ENCODE assay signal across 7 cellular contexts in genomic region chr19:17162131-17162530, GRCh38. TPM values are rescaled to one million over a fixed set of nuclear protein-coding genes. Genes with fewer than 3 reads are reported as not detected.
DNase-seq lines count a peak whose midpoint lies in the region; ATAC-seq and TF ChIP-seq lines count a peak whose summit lies in the region.
"Not testable (repeated sequence)": the region's sequence is repeated elsewhere in the genome, so short reads cannot be mapped to it uniquely, and the experiment has no call there.

No MANE protein-coding gene starts in this region.

- peaks cover 11 to 24% of the 10 kb centered on the region in 2 experiments for H3K79me1 ChIP-seq in IMR-90 (ENCODE audit: low read depth in 1 of 2, low read length in 2 of 2)

- H3K4me1 ChIP-seq in IMR-90 (ENCODE audit: control insufficient read depth, insufficient read depth, low read length); neutrophil (ENCODE audit: control insufficient read depth in 1 of 2, insufficient read depth in 1 of 2, low read depth in 1 of 2, low read length in 1 of 2); upper lobe of right lung: not testable (repeated sequence)

- H4K91ac ChIP-seq in IMR-90 (ENCODE audit: insufficient read depth, low read depth, low read length), result not testable (repeated sequence)

- H3K36me3 ChIP-seq in IMR-90 (ENCODE audit: control insufficient read depth, insufficient read depth, low read length) (peaks cover 75% of the 10 kb centered on the region), neutrophil (peaks cover 94% of the 10 kb centered on the region), upper lobe of right lung (peaks cover 100% of the 10 kb centered on the region)

- not testable (repeated sequence) for H3K4me3 ChIP-seq in IMR-90 (ENCODE audit: insufficient read depth, low read depth, low read length); neutrophil (ENCODE audit: low read depth in 1 of 2, low read length in 1 of 2); upper lobe of right lung

- not testable (repeated sequence) for H3K4me1 Mint-ChIP-seq in CD14-positive monocyte; endothelial cell (ENCODE audit: unreplicated experiment)

- not testable (repeated sequence) for TF ChIP-seq POLR2A in IMR-90 (IDR thresholded peaks at IDR 0.05; ENCODE audit: low read depth, low read length)

- H2AK5ac ChIP-seq in IMR-90 (ENCODE audit: low read depth, low read length), result not testable (repeated sequence)

- not testable (repeated sequence) for TF ChIP-seq RAD21 in IMR-90 (IDR thresholded peaks at IDR 0.05; ENCODE audit: low read length)

- not testable (repeated sequence) for H2BK120ac ChIP-seq in IMR-90 (ENCODE audit: low read depth, low read length)

- H3K9me3 Mint-ChIP-seq in CD14-positive monocyte, result peaks cover 2 to 13% (median 6%) of the 10 kb centered on the region in 7 donors
- not testable (repeated sequence) for H3K9me3 Mint-ChIP-seq in endothelial cell (ENCODE audit: unreplicated experiment)

- not testable (repeated sequence) for H2BK5ac ChIP-seq in IMR-90 (ENCODE audit: low read depth, low read length, poor library complexity, severe bottlenecking)

- H3K9me3 ChIP-seq in IMR-90 (ENCODE audit: control insufficient read depth, insufficient read depth, low read length); neutrophil; upper lobe of right lung: not testable (repeated sequence)

- H2AK9ac ChIP-seq in IMR-90 (replicated peaks; ENCODE audit: low read depth, low read length, poor library complexity), result not testable (repeated sequence)

- H2BK15ac ChIP-seq in IMR-90 (ENCODE audit: low read depth, low read length), result not testable (repeated sequence)

- H3K18ac ChIP-seq in IMR-90 (ENCODE audit: low read depth, low read length), result not testable (repeated sequence)

- in situ Hi-C loops in IMR-90 (cut with MboI; ENCODE audit: low sequenced_read_pairs), result not testable (repeated sequence)

- H2BK20ac ChIP-seq in IMR-90 (ENCODE audit: low read depth, low read length), result not testable (repeated sequence)

- H3K9me1 ChIP-seq in IMR-90 (ENCODE audit: insufficient read depth, low read length), result not testable (repeated sequence)

- WGBS in IMR-90 (ENCODE audit: extremely low coverage in 2 of 2, insufficient read length in 1 of 2), 2 experiments, result 97% methylated on average over 11 of the region's 14 CpGs; no CpG with 5 or more reads in 1 of the 2 experiments

- H4K5ac ChIP-seq in IMR-90 (ENCODE audit: low read depth, low read length), result not testable (repeated sequence)

- TF ChIP-seq CTCF in CD14-positive monocyte (IDR thresholded peaks at IDR 0.05); IMR-90 (conservative IDR thresholded peaks at IDR 0.05; ENCODE audit: low read depth, low read length); endothelial cell (IDR thresholded peaks at IDR 0.05; ENCODE audit: unreplicated experiment); neutrophil (IDR thresholded peaks at IDR 0.05); upper lobe of right lung (IDR thresholded peaks at IDR 0.05): not testable (repeated sequence)

- H3K27me3 ChIP-seq in IMR-90 (ENCODE audit: control insufficient read depth, insufficient read depth, low read length); neutrophil; upper lobe of right lung: not testable (repeated sequence)

- intact Hi-C loops in CD14-positive monocyte (cut with micrococcal nuclease); IMR-90 (cut with micrococcal nuclease); upper lobe of right lung (cut with DNase I): not testable (repeated sequence)

- not testable (repeated sequence) for H3K14ac ChIP-seq in IMR-90 (replicated peaks; ENCODE audit: low read depth, low read length)

- H3K4me2 ChIP-seq in IMR-90 (ENCODE audit: low read depth, low read length), result not testable (repeated sequence)

- not testable (repeated sequence) for BruUV-seq in IMR-90 (replicated peaks; lab: Mats Ljungman, UMichigan)

- ATAC-seq in IMR-90 (ENCODE audit: low read depth), result not testable (repeated sequence)
- ATAC-seq in upper lobe of right lung, result peak; percentile 26

- H3K9ac ChIP-seq in IMR-90 (ENCODE audit: low read depth, low read length), result not testable (repeated sequence)

- peak overlapping the region; percentile 23 for H2AFZ ChIP-seq in IMR-90 (replicated peaks; ENCODE audit: low read length, poor library complexity)

- H4K20me1 ChIP-seq in IMR-90 (ENCODE audit: insufficient read depth, low read length), result not testable (repeated sequence)

- H3K27me3 Mint-ChIP-seq in CD14-positive monocyte (ENCODE audit: low read depth in 3 of 3); endothelial cell (ENCODE audit: unreplicated experiment): not testable (repeated sequence)

- DNase-seq in CD14-positive monocyte (ENCODE audit: low spot score); IMR-90; endothelial cell (ENCODE audit: low spot score); upper lobe of right lung: not testable (repeated sequence)
- DNase-seq in D341Med (ENCODE audit: low spot score) (peak; percentile 22), iPS-NIHi11 (ENCODE audit: low spot score) (peak; percentile 4)

- peak overlapping the region in 4 of 7 donors; percentile 19 to 71 (median 42) for H3K27ac Mint-ChIP-seq in CD14-positive monocyte
- H3K27ac Mint-ChIP-seq in endothelial cell (ENCODE audit: unreplicated experiment), result not testable (repeated sequence)

- not testable (repeated sequence) for H3K56ac ChIP-seq in IMR-90 (ENCODE audit: extremely low read depth, insufficient read depth, low read length)

- not testable (repeated sequence) for H3K27ac ChIP-seq in IMR-90 (ENCODE audit: insufficient read depth, low read length); upper lobe of right lung
- H3K27ac ChIP-seq in neutrophil, result peak overlapping the region; percentile 16

- not testable (repeated sequence) for H4K8ac ChIP-seq in IMR-90 (ENCODE audit: low read depth in 2 of 2, low read length in 2 of 2)

- dilution Hi-C loops in IMR-90 (cut with HindIII; ENCODE audit: low sequenced_read_pairs, unreplicated experiment), result not testable (repeated sequence)

- not testable (repeated sequence) for H3K4ac ChIP-seq in IMR-90 (ENCODE audit: low read depth, low read length)

- H3K23ac ChIP-seq in IMR-90 (ENCODE audit: low read depth, low read length), result not testable (repeated sequence)

- POLR2A ChIA-PET in IMR-90 (lab: Charles Lee; ENCODE audit: unreplicated experiment), result not testable (repeated sequence)

- peaks cover 75 to 96% of the 10 kb centered on the region in 2 donors for H3K36me3 Mint-ChIP-seq in CD14-positive monocyte
- H3K36me3 Mint-ChIP-seq in endothelial cell (ENCODE audit: low read depth, unreplicated experiment), result peaks cover 31% of the 10 kb centered on the region

- H3K4me3 Mint-ChIP-seq in CD14-positive monocyte, result not testable (repeated sequence)
- H3K4me3 Mint-ChIP-seq in endothelial cell (ENCODE audit: unreplicated experiment), result peak overlapping the region; percentile 47

- CTCF ChIA-PET in IMR-90 (lab: Yijun Ruan, JAX), result not testable (repeated sequence)

RNA-seq across cellular contexts. Expression of gene USE1, which starts 53.0 kb away (rescaled TPM):
- polyA plus RNA-seq in CD14-positive monocyte, result 10 to 100 TPM; 26.5 to 29.7 TPM
- 17.2 and 18.1 TPM in 2 replicates for total RNA-seq in IMR-90 (2012; rRNA removed)
- polyA plus RNA-seq in IMR-90 (2012; rRNA removed), result 24.2 and 28.7 TPM in 2 replicates
- polyA plus RNA-seq in IMR-90 (2012; cell fraction: cytosol; rRNA removed), result 34.3 and 38.4 TPM in 2 replicates
- 59.3 and 74.9 TPM in 2 replicates for polyA plus RNA-seq in IMR-90 (2012; cell fraction: nucleus; rRNA removed; ENCODE audit: low replicate concordance)
- total RNA-seq in endothelial cell (ENCODE audit: unreplicated experiment), result 13.0 TPM
- total RNA-seq in upper lobe of right lung, result 24.0 TPM
